In genomic region chr22:20745177-20745576, GRCh38 we compare ENCODE assay signal across 28 cellular contexts. TPM values are rescaled to one million over a fixed set of nuclear protein-coding genes. Genes with fewer than 3 reads are reported as not detected.
"Had no signal": no experiment of that assay in that cellular context is flagged by ENCODE, and none has a peak within 500 bp of the region (broad histone marks: within the 10 kb centered on the region; RNA-seq: fewer than 3 reads in every experiment).

No MANE protein-coding gene starts in this region.

- H2AFZ ChIP-seq: hepatocyte, neural progenitor cell had no signal

- H3K9me3 ChIP-seq: body of pancreas, gastroesophageal sphincter, SK-N-SH, thoracic aorta, upper lobe of left lung had no signal

- H3K4me2 ChIP-seq: hepatocyte, neural progenitor cell, SK-N-SH had no signal

- H3K4me3 ChIP-seq: body of pancreas, coronary artery, gastroesophageal sphincter, hepatocyte, neural progenitor cell, thoracic aorta, upper lobe of left lung had no signal

- H3K27ac ChIP-seq: body of pancreas, coronary artery, gastroesophageal sphincter, hepatocyte, neural progenitor cell, thoracic aorta, upper lobe of left lung had no signal

- FAIRE-seq: endothelial cell of umbilical vein, keratinocyte, small intestine had no signal

- H3K27me3 ChIP-seq: body of pancreas, gastroesophageal sphincter, hepatocyte, neural progenitor cell, upper lobe of left lung had no signal

- H3K4me1 ChIP-seq: body of pancreas, neural progenitor cell had no signal

- H3K79me2 ChIP-seq: hepatocyte had no signal

- DNase-seq: activated CD4-positive, alpha-beta memory T cell treated with anti-CD3 and anti-CD28 coated beads, Interleukin-2, amount 10 ng/mL, durations not matched to agents 7 days and 5 days; activated CD4-positive, alpha-beta T cell treated with anti-CD3 and anti-CD28 coated beads, Interleukin-2, amount 10 ng/mL, durations not matched to agents 24 days and 14 days; activated CD4-positive, CD25-positive, alpha-beta regulatory T cell treated with anti-CD3 and anti-CD28 coated beads, Interleukin-2, amount 50 U/mL, for 72 hours; activated CD8-positive, alpha-beta memory T cell treated with anti-CD3 and anti-CD28 coated beads, Interleukin-2, amount 50 U/mL, for 48 hours; activated gamma-delta T cell; activated naive CD4-positive, alpha-beta T cell treated with anti-CD3 and anti-CD28 coated beads, Interleukin-2, amount 50 U/mL, for 16 hours; activated T-cell treated with anti-CD3 and anti-CD28 coated beads, Interleukin-2, amount 50 U/mL, for 24 hours; anterior cingulate cortex; body of pancreas; left colon; mammary epithelial cell; naive thymus-derived CD8-positive, alpha-beta T cell; SK-N-SH; small intestine; stimulated activated CD4-positive, alpha-beta T cell treated with anti-CD3 and anti-CD28 coated beads, Interleukin-4, amount 100 ng/mL, for 24 hours; SW 1271; T-helper 9 cell; upper lobe of left lung had no signal

RNA-seq across cellular contexts. Expression of gene SERPIND1, which starts 28.7 kb away (rescaled TPM):
- total RNA-seq: activated CD4-positive, alpha-beta memory T cell treated with anti-CD3 and anti-CD28 coated beads, Interleukin-2, amount 10 ng/mL, durations not matched to agents 7 days and 5 days; activated CD4-positive, alpha-beta T cell treated with anti-CD3 and anti-CD28 coated beads, Interleukin-2, amount 10 ng/mL, durations not matched to agents 24 days and 14 days; body of pancreas; fibroblast of lung; left colon; mammary epithelial cell; naive thymus-derived CD8-positive, alpha-beta T cell; posterior vena cava; renal cortical epithelial cell; thoracic aorta had no signal
- polyA plus RNA-seq: keratinocyte; mammary epithelial cell; naive thymus-derived CD8-positive, alpha-beta T cell; SK-N-SH had no signal
